10 cellular contexts compared by ENCODE assay signal in the genomic region with DNA sequence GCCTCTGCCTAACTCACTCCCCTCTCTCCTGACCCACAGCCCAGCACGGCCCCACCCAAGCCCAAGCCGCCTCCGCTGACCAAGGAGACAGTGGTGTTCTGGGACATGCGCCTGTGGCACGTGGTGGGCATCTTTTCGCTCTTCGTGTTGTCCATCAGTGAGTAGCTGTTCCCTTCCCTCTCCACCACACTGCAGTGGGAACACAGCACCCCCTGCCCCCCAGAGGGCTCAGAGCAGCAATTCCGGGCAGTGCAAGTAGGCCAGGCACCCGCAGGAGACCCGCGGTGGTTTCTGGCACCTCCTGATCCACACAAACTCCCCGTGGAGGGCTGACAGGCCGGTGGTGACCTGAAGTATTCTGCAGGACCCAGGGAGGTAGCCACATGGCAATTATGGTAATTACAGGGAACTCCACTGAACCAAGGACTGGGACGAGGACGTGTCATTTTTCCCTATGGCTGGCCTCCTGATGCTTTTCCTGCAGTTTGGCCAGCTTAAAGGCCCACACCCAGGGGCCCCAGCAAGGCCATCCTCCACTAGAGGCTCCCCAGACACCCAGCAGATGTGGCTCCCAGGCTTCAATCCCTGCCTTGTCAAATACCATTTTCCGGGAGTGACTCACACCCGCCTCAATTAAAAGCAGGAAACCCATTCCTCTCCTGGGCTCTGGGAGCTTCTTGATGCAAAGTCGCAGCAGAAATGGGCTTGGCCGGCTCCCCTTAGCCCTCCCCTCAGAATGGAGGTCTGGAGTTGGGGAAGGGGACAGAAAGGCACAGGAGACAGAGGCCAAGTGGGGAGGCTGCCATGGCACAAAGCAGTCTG. TPM values are rescaled to one million over a fixed set of nuclear protein-coding genes. Genes with fewer than 3 reads are reported as not detected.
DNase-seq lines count a peak whose midpoint lies in the region; TF ChIP-seq lines count a peak whose summit lies in the region.
"Had no signal": no experiment of that assay in that cellular context is flagged by ENCODE, and none has a peak within 500 bp of the region (broad histone marks: within the 10 kb centered on the region; RNA-seq: fewer than 3 reads in every experiment).

No MANE protein-coding gene starts in this region.

- H3K4me1 Mint-ChIP-seq in endodermal cell: peaks cover 2% of the 10 kb centered on the region
- peaks cover 2% of the 10 kb centered on the region for H3K4me1 Mint-ChIP-seq in neural crest cell
- peaks cover 6% of the 10 kb centered on the region for H3K4me1 Mint-ChIP-seq in CD14-positive monocyte

- intact Hi-C loops in CD14-positive monocyte (cut with micrococcal nuclease): loop anchor here (1.0 to 10.0 kb wide), 6 partner anchors 189 to 619 kb away; no protein-coding TSS in a partner anchor

- H3K27ac Mint-ChIP-seq in endodermal cell (peak overlapping the region; percentile 31), neural crest cell (ENCODE audit: unreplicated experiment) (peak overlapping the region; percentile 94), CD14-positive monocyte (peak overlapping the region in 2 of 7 donors; percentile 3 to 42)

- H3K4me3 ChIP-seq in endodermal cell (ENCODE audit: low read length) (no peak overlapping the region), WERI-Rb-1 (ENCODE audit: low read depth, low read length) (no peak overlapping the region)
- H3K4me3 ChIP-seq: pancreas had no signal

- no peaks in the 10 kb centered on the region for H3K36me3 ChIP-seq in endodermal cell (ENCODE audit: control insufficient read depth, insufficient read depth, low read length)
- no peaks in the 10 kb centered on the region for H3K36me3 ChIP-seq in WERI-Rb-1
- H3K36me3 ChIP-seq: pancreas had no signal

- 81 to 83% methylated on average over 15 to 19 of the region's 19 CpGs for WGBS in endodermal cell (ENCODE audit: insufficient coverage in 1 of 2, insufficient read length in 1 of 2), 2 experiments

- H3K27me3 Mint-ChIP-seq in endodermal cell (ENCODE audit: insufficient read depth) (peaks cover 20% of the 10 kb centered on the region), neural crest cell (ENCODE audit: low read depth) (peaks cover 15% of the 10 kb centered on the region), CD14-positive monocyte (ENCODE audit: low read depth in 3 of 3) (peaks cover 26 to 38% (median 32%) of the 10 kb centered on the region in 3 donors)

- H3K9me3 ChIP-seq in endodermal cell (ENCODE audit: control insufficient read depth, low read length) (no peaks in the 10 kb centered on the region), WERI-Rb-1 (ENCODE audit: severe bottlenecking) (no peaks in the 10 kb centered on the region)
- H3K9me3 ChIP-seq: pancreas had no signal

- H3K27ac ChIP-seq in endodermal cell (ENCODE audit: low read depth, low read length) (no peak overlapping the region), WERI-Rb-1 (no peak overlapping the region)
- H3K27ac ChIP-seq: pancreas, VCaP had no signal

- DNase-seq in NCI-H1417 (lab: John Stamatoyannopoulos, UW) (peak in 2 of 3 experiments; percentile 38 to 64), NCI-H1417 treated with DMSO at 0.1 percent for 48 hours (lab: John Stamatoyannopoulos, UW) (no peak), HS-27A (ENCODE audit: low read depth) (peak; percentile 52), endodermal cell (peak; percentile 69), neural crest cell (ENCODE audit: low read depth, low spot score) (no peak), WERI-Rb-1 (no peak), CD14-positive monocyte (ENCODE audit: low spot score) (no peak), DMS 273 treated with DMSO at 0.1 percent for 48 hours (lab: John Stamatoyannopoulos, UW) (no peak)

- H3K4me3 Mint-ChIP-seq in endodermal cell (no peak overlapping the region), neural crest cell (no peak overlapping the region), CD14-positive monocyte (no peak overlapping the region)

- peaks cover 17% of the 10 kb centered on the region for H3K27me3 ChIP-seq in endodermal cell (ENCODE audit: control insufficient read depth, insufficient read depth, low read length, poor library complexity, severe bottlenecking)
- no peaks in the 10 kb centered on the region for H3K27me3 ChIP-seq in WERI-Rb-1 (ENCODE audit: insufficient read depth, low read depth, severe bottlenecking)
- H3K27me3 ChIP-seq: pancreas had no signal

- no peaks in the 10 kb centered on the region for H3K36me3 Mint-ChIP-seq in endodermal cell (ENCODE audit: low read depth)
- H3K36me3 Mint-ChIP-seq in neural crest cell (ENCODE audit: low read depth): no peaks in the 10 kb centered on the region
- peaks cover 0 to 1% of the 10 kb centered on the region in 2 donors for H3K36me3 Mint-ChIP-seq in CD14-positive monocyte

- H3K9ac ChIP-seq in endodermal cell (ENCODE audit: extremely low read depth, low read length, poor library complexity, severe bottlenecking): no peak overlapping the region

- no peaks in the 10 kb centered on the region for H3K4me1 ChIP-seq in endodermal cell (ENCODE audit: control insufficient read depth, insufficient read depth, low read length)

- H3K9me3 Mint-ChIP-seq in endodermal cell (no peaks in the 10 kb centered on the region), neural crest cell (no peaks in the 10 kb centered on the region), CD14-positive monocyte (peaks cover 0 to 4% (median 0%) of the 10 kb centered on the region in 7 donors)

- no peak for TF ChIP-seq CTCF in endodermal cell (conservative IDR thresholded peaks at IDR 0.05)
- TF ChIP-seq CTCF in neural crest cell (conservative IDR thresholded peaks at IDR 0.05): no peak
- no peak for TF ChIP-seq CTCF in WERI-Rb-1 (IDR thresholded peaks at IDR 0.05; ENCODE audit: low read depth, low read length)
- no peak for TF ChIP-seq CTCF in CD14-positive monocyte (IDR thresholded peaks at IDR 0.05)

RNA-seq across cellular contexts. Expression of a gene that starts 4.8 kb away (rescaled TPM):
- total RNA-seq in endodermal cell (1 to 10 TPM; 1.0 to 1.1 TPM), neural crest cell (0.30 TPM in 1 of 2 replicates, not detected in the other)
- polyA plus RNA-seq in endodermal cell (2013, experiment 1 of 2): 0.21 TPM
- 0.21 TPM for polyA plus RNA-seq in endodermal cell (2013, experiment 2 of 2)
- not detected for polyA plus RNA-seq in CD14-positive monocyte

RNA-seq across cellular contexts. Expression of a gene that starts 11.7 kb away (rescaled TPM):
- 1 to 10 TPM; 1.2 to 4.4 TPM for total RNA-seq in endodermal cell
- polyA plus RNA-seq in endodermal cell (2013, experiment 1 of 2): 0.43 TPM
- polyA plus RNA-seq in endodermal cell (2013, experiment 2 of 2): 0.62 TPM
- 0.35 and 0.39 TPM in 2 replicates for total RNA-seq in neural crest cell
- not detected for polyA plus RNA-seq in CD14-positive monocyte

RNA-seq across cellular contexts. Expression of a gene that starts 12.5 kb away (rescaled TPM):
- total RNA-seq in endodermal cell (10 to 100 TPM in 1 of 2 donors, 1 to 10 TPM in 1; 8.9 to 20.8 TPM), neural crest cell (0.16 and 0.26 TPM in 2 replicates)
- polyA plus RNA-seq in endodermal cell (2013, experiment 1 of 2): 2.4 TPM
- polyA plus RNA-seq in endodermal cell (2013, experiment 2 of 2): 1.6 TPM
- under 1 TPM; 0.38 to 0.55 TPM for polyA plus RNA-seq in CD14-positive monocyte

Comparison
In these comparisons a context has a peak if more than half of its experiments do, and no peak if none do; other contexts are left out.
1. DNase-seq: peak in NCI-H1417 (2 of 3), HS-27A (single experiment) and endodermal cell (single experiment); none in NCI-H1417 treated with DMSO at 0.1 percent for 48 hours (single experiment), neural crest cell (single experiment), WERI-Rb-1 (single experiment), CD14-positive monocyte (single experiment) and DMS 273 treated with DMSO at 0.1 percent for 48 hours (single experiment).